2 cellular contexts compared by ENCODE assay signal in genomic region chrX:48703642-48704481, GRCh38.
TF ChIP-seq lines count a peak whose summit lies in the region.

No MANE protein-coding gene starts in this region.

TF ChIP-seq in SK-N-SH treated with all-trans-retinoic acid at 6 μM for 48 hours, 23 proteins besides CTCF, POLR2A, EP300 and RAD21 (continued from another document):
- TF ChIP-seq TSHZ2 (CRISPR knock-in tag; IDR thresholded peaks at IDR 0.05) (no peak), RARB (CRISPR knock-in tag; IDR thresholded peaks at IDR 0.05) (no peak)

TF ChIP-seq in SK-N-SH, 30 proteins besides CTCF, POLR2A, EP300 and RAD21 (continued from another document):
- TF ChIP-seq REST (IDR thresholded peaks at IDR 0.05; ENCODE audit: low read depth, low read length) (no peak), NFIC (IDR thresholded peaks at IDR 0.05; ENCODE audit: borderline replicate concordance) (no peak), USF2 (IDR thresholded peaks at IDR 0.05; ENCODE audit: borderline replicate concordance, low read depth, low read length) (no peak), FOSL2 (IDR thresholded peaks at IDR 0.05; ENCODE audit: borderline replicate concordance, low read depth) (no peak), ELF1 (IDR thresholded peaks at IDR 0.05) (no peak), MAX (IDR thresholded peaks at IDR 0.05; ENCODE audit: low read depth) (no peak), IRF3 (IDR thresholded peaks at IDR 0.05; ENCODE audit: low read depth, low read length) (no peak), SIN3A (IDR thresholded peaks at IDR 0.05; ENCODE audit: borderline replicate concordance, low read depth, low read length) (no peak), TEAD4 (IDR thresholded peaks at IDR 0.05; ENCODE audit: borderline replicate concordance, insufficient read depth) (no peak), YY1 (IDR thresholded peaks at IDR 0.05; ENCODE audit: low read depth) (no peak), CHD2 (IDR thresholded peaks at IDR 0.05; ENCODE audit: low read length, partially characterized antibody) (no peak)
TF ChIP-seq in SK-N-SH: peak in this region for 0.
